ENCODE assay signal across 29 cellular contexts in genomic region chr4:5588046-5588445, GRCh38.
"Had no signal": no experiment of that assay in that cellular context is flagged by ENCODE, and none has a peak within 500 bp of the region (broad histone marks: within the 10 kb centered on the region; RNA-seq: fewer than 3 reads in every experiment).

No MANE protein-coding gene starts in this region.

- H3K27me3 ChIP-seq: stomach, suprapubic skin, testis, thyroid gland, tibial artery, tibial nerve, transverse colon, upper lobe of left lung, upper lobe of right lung, uterus, vagina had no signal

- H3K9me3 ChIP-seq: testis, thoracic aorta, thyroid gland, transverse colon, upper lobe of left lung, upper lobe of right lung, vagina had no signal

- H3K4me1 ChIP-seq: stomach, suprapubic skin, testis, thyroid gland, tibial artery, tibial nerve, transverse colon, upper lobe of left lung, upper lobe of right lung, uterus, vagina had no signal

- ATAC-seq: stimulated activated effector memory CD8-positive, alpha-beta T cell treated with anti-CD3 and anti-CD28 coated beads, Interleukin-12 subunit alpha, Interleukin-12 subunit beta, amount 100 ng/mL, for 72 hours; stimulated activated memory B cell treated with anti-CD40 and anti-IgM and Interleukin-4, amounts not matched to agents 10 μg/mL and 1 μg/mL and 100 μg/mL, for 72 hours; stimulated activated naive B cell treated with anti-CD40 and anti-IgM and Interleukin-4, amounts not matched to agents 10 μg/mL and 1 μg/mL and 100 μg/mL, for 72 hours; stimulated activated naive CD8-positive, alpha-beta T cell treated with anti-CD3 and anti-CD28 coated beads, Interleukin-15, amount 100 ng/mL, for 72 hours; stimulated activated naive CD8-positive, alpha-beta T cell treated with anti-CD3 and anti-CD28 coated beads, Interleukin-15, Interleukin-2, amounts not matched to agents 100 U/mL and 50 U/mL, for 24 hours; upper lobe of right lung had no signal

- H3K27ac Mint-ChIP-seq: stimulated activated effector memory CD8-positive, alpha-beta T cell treated with anti-CD3 and anti-CD28 coated beads, Interleukin-12 subunit alpha, Interleukin-12 subunit beta, amount 100 ng/mL, for 72 hours; stimulated activated memory B cell treated with anti-CD40 and anti-IgM and Interleukin-4, amounts not matched to agents 10 μg/mL and 1 μg/mL and 100 μg/mL, for 72 hours; stimulated activated naive B cell treated with anti-CD40 and anti-IgM and Interleukin-4, amounts not matched to agents 10 μg/mL and 1 μg/mL and 100 μg/mL, for 72 hours; stimulated activated naive CD8-positive, alpha-beta T cell treated with anti-CD3 and anti-CD28 coated beads, Interleukin-15, amount 100 ng/mL, for 72 hours; stimulated activated naive CD8-positive, alpha-beta T cell treated with anti-CD3 and anti-CD28 coated beads, Interleukin-15, Interleukin-2, amounts not matched to agents 100 ng/mL and 50 ng/mL, for 24 hours; type B pancreatic cell had no signal

- H3K4me3 Mint-ChIP-seq: stimulated activated effector memory CD8-positive, alpha-beta T cell treated with anti-CD3 and anti-CD28 coated beads, Interleukin-12 subunit alpha, Interleukin-12 subunit beta, amount 100 ng/mL, for 72 hours; stimulated activated memory B cell treated with anti-CD40 and anti-IgM and Interleukin-4, amounts not matched to agents 10 μg/mL and 1 μg/mL and 100 μg/mL, for 72 hours; stimulated activated naive B cell treated with anti-CD40 and anti-IgM and Interleukin-4, amounts not matched to agents 10 μg/mL and 1 μg/mL and 100 μg/mL, for 72 hours; stimulated activated naive CD8-positive, alpha-beta T cell treated with anti-CD3 and anti-CD28 coated beads, Interleukin-15, amount 100 ng/mL, for 72 hours; stimulated activated naive CD8-positive, alpha-beta T cell treated with anti-CD3 and anti-CD28 coated beads, Interleukin-15, Interleukin-2, amounts not matched to agents 100 ng/mL and 50 ng/mL, for 24 hours; type B pancreatic cell had no signal

- H3K36me3 Mint-ChIP-seq: stimulated activated memory B cell treated with anti-CD40 and anti-IgM and Interleukin-4, amounts not matched to agents 10 μg/mL and 1 μg/mL and 100 μg/mL, for 72 hours had no signal

- DNase-seq: stimulated activated CD4-positive, alpha-beta T cell treated with anti-CD3 and anti-CD28 coated beads, Interleukin-2, amount 100 ng/mL, for 48 hours; stimulated activated CD4-positive, alpha-beta T cell treated with anti-CD3 and anti-CD28 coated beads, Interleukin-4, amount 100 ng/mL, for 1 hour; stimulated activated CD4-positive, alpha-beta T cell treated with anti-CD3 and anti-CD28 coated beads, Interleukin-4, amount 100 ng/mL, for 24 hours; stimulated activated CD4-positive, alpha-beta T cell treated with anti-CD3 and anti-CD28 coated beads, Interleukin-4, amount 100 ng/mL, for 4 hours; stimulated activated CD8-positive, alpha-beta memory T cell treated with anti-CD3 and anti-CD28 coated beads, Interleukin-4, amount 100 ng/mL, for 48 hours; stimulated activated naive B cell treated with anti-CD40 and anti-IgM and Interleukin-4, amounts not matched to agents 10 μg/mL and 1 μg/mL and 100 μg/mL, for 72 hours; stimulated activated naive CD4-positive, alpha-beta T cell; stimulated activated naive CD4-positive, alpha-beta T cell treated with Interleukin-2 at 50 U/mL for 16 hours; stimulated activated naive CD8-positive, alpha-beta T cell treated with anti-CD3 and anti-CD28 coated beads, Interleukin-15, amount 100 ng/mL, for 72 hours; stimulated activated naive CD8-positive, alpha-beta T cell treated with anti-CD3 and anti-CD28 coated beads, Interleukin-15, Interleukin-2, amounts not matched to agents 100 U/mL and 50 U/mL, for 24 hours; stomach; substantia nigra; testis; thyroid gland; tibial artery; transverse colon; trophoblast cell; upper lobe of left lung; upper lobe of right lung; uterus had no signal

- H3K4me3 ChIP-seq: stomach, suprapubic skin, testis, thoracic aorta, thyroid gland, tibial artery, tibial nerve, transverse colon, upper lobe of left lung, upper lobe of right lung, uterus, vagina had no signal

- H3K27ac ChIP-seq: stomach, suprapubic skin, testis, thoracic aorta, thyroid gland, tibial artery, tibial nerve, transverse colon, upper lobe of left lung, upper lobe of right lung, uterus, vagina had no signal

- FAIRE-seq: urothelium cell line had no signal

- H3K36me3 ChIP-seq: thyroid gland, transverse colon, uterus had no signal

- H3K27me3 Mint-ChIP-seq: type B pancreatic cell had no signal

- H3K4me1 Mint-ChIP-seq: stimulated activated effector memory CD8-positive, alpha-beta T cell treated with anti-CD3 and anti-CD28 coated beads, Interleukin-12 subunit alpha, Interleukin-12 subunit beta, amount 100 ng/mL, for 72 hours; stimulated activated memory B cell treated with anti-CD40 and anti-IgM and Interleukin-4, amounts not matched to agents 10 μg/mL and 1 μg/mL and 100 μg/mL, for 72 hours; stimulated activated naive B cell treated with anti-CD40 and anti-IgM and Interleukin-4, amounts not matched to agents 10 μg/mL and 1 μg/mL and 100 μg/mL, for 72 hours; stimulated activated naive CD8-positive, alpha-beta T cell treated with anti-CD3 and anti-CD28 coated beads, Interleukin-15, amount 100 ng/mL, for 72 hours had no signal
